In genomic region chr5:112636288-112636731, GRCh38 we compare ENCODE assay signal across 24 cellular contexts.
DNase-seq lines count a peak whose midpoint lies in the region; ATAC-seq, FAIRE-seq and TF ChIP-seq lines count a peak whose summit lies in the region.
"Had no signal": no experiment of that assay in that cellular context is flagged by ENCODE, and none has a peak within 500 bp of the region (broad histone marks: within the 10 kb centered on the region; RNA-seq: fewer than 3 reads in every experiment).

No MANE protein-coding gene starts in this region.

- no peaks in the 10 kb centered on the region for H3K36me3 ChIP-seq in HEK293 (ENCODE audit: control insufficient read depth in 2 of 2, insufficient read depth in 1 of 2, low read length in 2 of 2)
- H3K36me3 ChIP-seq in bronchial epithelial cell (ENCODE audit: control insufficient read depth, insufficient read depth, low read length) = no peaks in the 10 kb centered on the region
- H3K36me3 ChIP-seq in kidney (ENCODE audit: control insufficient read depth in 1 of 2, insufficient read depth in 2 of 2, low read length in 2 of 2) = no peaks in the 10 kb centered on the region
- no peaks in the 10 kb centered on the region for H3K36me3 ChIP-seq in parathyroid adenoma (ENCODE audit: control insufficient read depth, insufficient read depth, low read length)
- H3K36me3 ChIP-seq: breast epithelium, gastroesophageal sphincter, MG63, vagina had no signal

- H3K4me2 ChIP-seq in parathyroid adenoma (ENCODE audit: low read length) = no peak overlapping the region

- peaks cover 3% of the 10 kb centered on the region for H3K27me3 ChIP-seq in bronchial epithelial cell (ENCODE audit: control insufficient read depth, insufficient read depth, low read length)
- no peaks in the 10 kb centered on the region for H3K27me3 ChIP-seq in parathyroid adenoma (ENCODE audit: control insufficient read depth, insufficient read depth, low read length)
- H3K27me3 ChIP-seq: breast epithelium, gastroesophageal sphincter, MG63, vagina had no signal

- POLR2A ChIA-PET in HEK293 (lab: Yijun Ruan, JAX) = interaction anchor here (0.5 kb wide), 1 partner anchor 1130 kb away, joined by 3 read pairs; no protein-coding TSS in a partner anchor

- DNase-seq in bronchial epithelial cell (ENCODE audit: low read depth) (peak; percentile 37), kidney (no peak), GM10266 (ENCODE audit: extremely low spot score) (no peak), NCI-H1436 treated with DMSO at 0.1 percent for 48 hours (lab: John Stamatoyannopoulos, UW) (no peak), D721Med (ENCODE audit: insufficient read length, low spot score) (no peak)
- DNase-seq: activated CD4-positive, CD25-positive, alpha-beta regulatory T cell; activated CD8-positive, alpha-beta T cell treated with anti-CD3 and anti-CD28 coated beads for 36 hours; activated T-cell treated with anti-CD3 and anti-CD28 coated beads, Interleukin-2, amount 50 U/mL, for 72 hours; CD4-positive, alpha-beta T cell; DMS53; H9; mammary epithelial cell; MG63; naive thymus-derived CD4-positive, alpha-beta T cell; NCI-H1694 treated with DMSO at 0.1 percent for 48 hours; NCI-H226; stimulated activated CD4-positive, alpha-beta T cell treated with anti-CD3 and anti-CD28 coated beads, Interleukin-4, amount 100 ng/mL, for 4 hours had no signal

- H3K27ac ChIP-seq in HEK293 (ENCODE audit: extremely low read depth, low read depth, low read length) (no peak overlapping the region), kidney (ENCODE audit: low read depth in 2 of 2, low read length in 2 of 2) (peak overlapping the region; percentile 62 to 74), parathyroid adenoma (no peak overlapping the region)
- H3K27ac ChIP-seq: breast epithelium, gastroesophageal sphincter, vagina had no signal

- no peak overlapping the region for H3K4me3 ChIP-seq in HEK293 (ENCODE audit: low read depth, low read length)
- H3K4me3 ChIP-seq in bronchial epithelial cell (ENCODE audit: low read depth, low read length) = no peak overlapping the region
- H3K4me3 ChIP-seq in kidney (ENCODE audit: low read length in 2 of 2) = no peak overlapping the region
- no peak overlapping the region for H3K4me3 ChIP-seq in parathyroid adenoma (ENCODE audit: low read depth, low read length)
- H3K4me3 ChIP-seq: breast epithelium, gastroesophageal sphincter, MG63, vagina had no signal

- H3K9me3 ChIP-seq in HEK293 (ENCODE audit: control insufficient read depth, insufficient read depth, low read depth, low read length) = no peaks in the 10 kb centered on the region
- H3K9me3 ChIP-seq in kidney (ENCODE audit: control insufficient read depth in 1 of 2, low read length in 2 of 2) = no peaks in the 10 kb centered on the region
- no peaks in the 10 kb centered on the region for H3K9me3 ChIP-seq in parathyroid adenoma (ENCODE audit: control insufficient read depth, low read length)
- H3K9me3 ChIP-seq: gastroesophageal sphincter, vagina had no signal

- TF ChIP-seq CTCF in HEK293 (tag by site-specific recombination; IDR thresholded peaks at IDR 0.05) = no peak
- no peak for TF ChIP-seq CTCF in bronchial epithelial cell (IDR thresholded peaks at IDR 0.05; ENCODE audit: insufficient read depth, low read length, severe bottlenecking)
- no peak for TF ChIP-seq CTCF in kidney (IDR thresholded peaks at IDR 0.05; ENCODE audit: borderline replicate concordance, extremely low read depth, insufficient read depth)
- TF ChIP-seq CTCF in parathyroid adenoma (IDR thresholded peaks at IDR 0.05) = no peak
- no peak for TF ChIP-seq CTCF in GM10266 (IDR thresholded peaks at IDR 0.05; ENCODE audit: control insufficient read depth, insufficient read depth, low read depth, missing control alignments)
- no peak for TF ChIP-seq CTCF in D721Med (IDR thresholded peaks at IDR 0.05; ENCODE audit: insufficient read depth, missing control alignments)

- H3K4me1 ChIP-seq in HEK293 (ENCODE audit: control insufficient read depth, insufficient read depth, low read length) = no peaks in the 10 kb centered on the region
- H3K4me1 ChIP-seq in kidney (ENCODE audit: control insufficient read depth in 1 of 2, insufficient read depth in 1 of 2, low read depth in 1 of 2, low read length in 2 of 2) = peaks cover 16 to 24% of the 10 kb centered on the region in 2 donors
- no peaks in the 10 kb centered on the region for H3K4me1 ChIP-seq in parathyroid adenoma
- H3K4me1 ChIP-seq: breast epithelium had no signal

- no peak overlapping the region for H3K9ac ChIP-seq in kidney (ENCODE audit: low read length in 2 of 2)
- H3K9ac ChIP-seq in parathyroid adenoma = no peak overlapping the region

- no peak for ATAC-seq in GM18517 (IDR thresholded peaks at IDR 0.05; ENCODE audit: unreplicated experiment)
- ATAC-seq: activated CD8-positive, alpha-beta T cell treated with anti-CD3 and anti-CD28 coated beads for 36 hours; activated T-cell treated with anti-CD3 and anti-CD28 coated beads, Interleukin-2, amount 50 U/mL, for 72 hours; gastroesophageal sphincter; naive thymus-derived CD4-positive, alpha-beta T cell had no signal

- intact Hi-C loops in kidney (cut with DNase I) = no loop called here

- peak overlapping the region; percentile 2 for H2AFZ ChIP-seq in parathyroid adenoma

- CTCF ChIA-PET in HEK293 (lab: Yijun Ruan, JAX) = interaction anchor here (0.6 to 1.6 kb wide), 2 partner anchors 55 to 1105 kb away, joined by 3 to 4 read pairs; no protein-coding TSS in a partner anchor

- H3K79me2 ChIP-seq in parathyroid adenoma = no peaks in the 10 kb centered on the region

- FAIRE-seq in bronchial epithelial cell (lab: Jason Lieb, UNC) (no peak), kidney (lab: Jason Lieb, UNC) (no peak), D721Med (lab: Jason Lieb, UNC) (no peak)
- FAIRE-seq: GM12891 had no signal

TF ChIP-seq in HEK293, 187 proteins besides CTCF, POLR2A, EP300 and RAD21:
- peak; percentile 89 for TF ChIP-seq PRDM10 (tag by site-specific recombination; IDR thresholded peaks at IDR 0.05)
- TF ChIP-seq ZNF274 (IDR thresholded peaks at IDR 0.05; ENCODE audit: low read length) = no peak
- TF ChIP-seq ZNF274 (tag by site-specific recombination; IDR thresholded peaks at IDR 0.05; ENCODE audit: borderline replicate concordance) = no peak

Comparison
In these comparisons a context has a peak if more than half of its experiments do, and no peak if none do; other contexts are left out.
1. H3K27ac ChIP-seq: peak in kidney (2 of 2); none in HEK293 (single experiment) and parathyroid adenoma (single experiment).